Comparison of ENCODE assay signal across 8 cellular contexts in the genomic region with DNA sequence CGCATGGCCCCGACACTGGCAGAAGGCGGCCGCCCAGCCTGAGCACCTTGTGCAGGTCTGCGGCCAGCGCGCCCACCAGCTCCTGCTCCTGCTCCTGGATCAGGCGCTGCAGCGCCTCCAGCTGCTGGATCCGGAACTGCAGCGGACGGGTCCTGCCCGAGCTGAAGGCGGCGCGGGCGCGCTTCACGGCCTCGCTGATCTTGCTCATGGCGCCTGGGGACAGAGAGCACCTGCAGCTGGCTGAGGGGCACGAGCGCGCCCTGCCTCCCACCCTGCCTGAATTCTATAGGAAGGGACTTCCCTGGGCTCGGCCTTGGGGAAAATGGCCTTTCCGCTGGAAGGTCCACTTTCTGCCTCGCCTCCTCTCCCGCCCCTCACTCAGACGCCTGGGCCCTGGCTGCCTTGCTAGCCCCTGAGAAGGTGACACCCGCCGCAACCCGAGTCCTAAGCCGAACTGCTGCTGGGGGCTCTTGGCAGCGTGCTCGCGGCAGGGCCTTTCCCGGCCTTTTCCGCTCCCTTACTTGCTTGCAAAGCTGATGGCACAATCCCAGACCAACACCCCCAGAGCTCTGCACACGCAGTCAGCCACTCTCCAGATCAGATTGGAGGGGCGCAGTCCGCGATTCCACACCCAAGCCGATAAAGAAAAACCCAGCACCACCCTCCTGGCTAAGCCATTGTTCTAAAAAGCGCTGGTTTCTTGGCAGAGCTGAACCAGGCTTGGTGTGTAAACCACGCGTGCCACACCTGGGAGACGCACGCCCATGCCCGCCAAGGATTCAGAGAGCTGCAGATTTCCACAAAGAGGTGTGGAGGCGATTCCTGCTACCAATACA. TPM values are rescaled to one million over a fixed set of nuclear protein-coding genes. Genes with fewer than 3 reads are reported as not detected.
A peak's percentile ranks its signal among the peaks of the same experiment; 100 is the strongest.
DNase-seq lines count a peak whose midpoint lies in the region; ATAC-seq and TF ChIP-seq lines count a peak whose summit lies in the region.

No MANE protein-coding gene starts in this region.

- H3K36me3 Mint-ChIP-seq in activated naive CD4-positive, alpha-beta T cell treated with anti-CD3 and anti-CD28 coated beads, Interleukin-2, amount 10 ng/mL, durations not matched to agents 7 days and 5 days = no peaks in the 10 kb centered on the region

- H3K27ac ChIP-seq in RWPE1 = peak overlapping the region; percentile 100
- peak overlapping the region; percentile 55 for H3K27ac ChIP-seq in substantia nigra (ENCODE audit: low read depth, low read length, poor library complexity, severe bottlenecking)

- peaks cover 51% of the 10 kb centered on the region for H3K27me3 Mint-ChIP-seq in activated naive CD4-positive, alpha-beta T cell treated with anti-CD3 and anti-CD28 coated beads, Interleukin-2, amount 10 ng/mL, durations not matched to agents 7 days and 5 days

- no peak overlapping the region for H3K27ac Mint-ChIP-seq in activated naive CD4-positive, alpha-beta T cell treated with anti-CD3 and anti-CD28 coated beads, Interleukin-2, amount 10 ng/mL, durations not matched to agents 7 days and 5 days

- CTCF ChIA-PET in RWPE1 (lab: Yijun Ruan, JAX) = interaction anchor here (0.6 to 1.6 kb wide), 5 partner anchors 9 to 229 kb away, joined by 3 to 8 read pairs (median 5); no protein-coding TSS in a partner anchor
- CTCF ChIA-PET in activated naive CD4-positive, alpha-beta T cell treated with anti-CD3 and anti-CD28 coated beads, Interleukin-2, amount 10 ng/mL, durations not matched to agents 7 days and 5 days (lab: Charles Lee) = interaction anchor here (0.7 to 1.8 kb wide), 10 partner anchors 9 to 226 kb away, joined by 3 to 7 read pairs (median 4); no protein-coding TSS in a partner anchor

- H3K4me3 Mint-ChIP-seq in activated naive CD4-positive, alpha-beta T cell treated with anti-CD3 and anti-CD28 coated beads, Interleukin-2, amount 10 ng/mL, durations not matched to agents 7 days and 5 days = peak overlapping the region; percentile 56

- POLR2A ChIA-PET in RWPE1 (lab: Yijun Ruan, JAX; ENCODE audit: low non-redundant PET) = no interaction called here

- TF ChIP-seq CTCF in RWPE1 (conservative IDR thresholded peaks at IDR 0.05; ENCODE audit: low read depth) = peak; percentile 80

- peak; percentile 61 for ATAC-seq in HG03342 (IDR thresholded peaks at IDR 0.05; ENCODE audit: unreplicated experiment)
- no peak for ATAC-seq in GM21619 (IDR thresholded peaks at IDR 0.05; ENCODE audit: unreplicated experiment)

- H3K9me3 Mint-ChIP-seq in activated naive CD4-positive, alpha-beta T cell treated with anti-CD3 and anti-CD28 coated beads, Interleukin-2, amount 10 ng/mL, durations not matched to agents 7 days and 5 days = no peaks in the 10 kb centered on the region

- peaks cover 5% of the 10 kb centered on the region for H3K4me1 Mint-ChIP-seq in activated naive CD4-positive, alpha-beta T cell treated with anti-CD3 and anti-CD28 coated beads, Interleukin-2, amount 10 ng/mL, durations not matched to agents 7 days and 5 days

- DNase-seq in COR-L47 (lab: John Stamatoyannopoulos, UW) (peak; percentile 39), RWPE1 (ENCODE audit: low spot score) (no peak), glomerular visceral epithelial cell (ENCODE audit: extremely low spot score) (peak; percentile 68), occipital lobe (lab: John Stamatoyannopoulos, UW) (peak; percentile 86), substantia nigra (lab: John Stamatoyannopoulos, UW) (peak in 48 of 49 donors; percentile 40 to 95 (median 81))
- DNase-seq in activated naive CD4-positive, alpha-beta T cell treated with anti-CD3 and anti-CD28 coated beads, Interleukin-2, amount 10 ng/mL, durations not matched to agents 7 days and 5 days = peak; percentile 91

RNA-seq across cellular contexts. Expression of a gene that starts 3.0 kb away (rescaled TPM):
- 0.31 TPM for total RNA-seq in occipital lobe

RNA-seq across cellular contexts. Expression of a gene that starts 28.8 kb away (rescaled TPM):
- total RNA-seq in occipital lobe = 1.9 TPM
